ENCODE assay signal across 22 cellular contexts in genomic region chrX:42195506-42195905, GRCh38.
DNase-seq lines count a peak whose midpoint lies in the region; ATAC-seq and TF ChIP-seq lines count a peak whose summit lies in the region.
"Had no signal": no experiment of that assay in that cellular context is flagged by ENCODE, and none has a peak within 500 bp of the region (broad histone marks: within the 10 kb centered on the region; RNA-seq: fewer than 3 reads in every experiment).

No MANE protein-coding gene starts in this region.

- H2BK15ac ChIP-seq in H9 (ENCODE audit: low read depth, low read length) = no peak overlapping the region

- BruUV-seq in Caco-2 (replicated peaks; lab: Mats Ljungman, UMichigan) = no TSS peak

- no peak overlapping the region for H3K9ac ChIP-seq in H9 (ENCODE audit: extremely low read depth, insufficient read length, low read length)
- H3K9ac ChIP-seq: KMS-11 had no signal

- no peak overlapping the region for H2BK20ac ChIP-seq in H9 (ENCODE audit: low read depth, low read length, poor library complexity, severe bottlenecking)

- no peak overlapping the region for H4K91ac ChIP-seq in H9 (ENCODE audit: insufficient read length, low read depth, low read length)

- H3K36me3 Mint-ChIP-seq in Caco-2 (ENCODE audit: insufficient read depth, unreplicated experiment) (no peaks in the 10 kb centered on the region), H9 (ENCODE audit: insufficient read depth in 1 of 3, low read depth in 3 of 3) (peaks cover 2 to 6% (median 4%) of the 10 kb centered on the region in 3 experiments; a peak in 5 of 7 replicates)
- H3K36me3 Mint-ChIP-seq: CD8-positive, alpha-beta T cell had no signal

- no peak overlapping the region for H2BK120ac ChIP-seq in H9 (ENCODE audit: low read depth, low read length, poor library complexity, severe bottlenecking)

- no peaks in the 10 kb centered on the region for H3K79me1 ChIP-seq in H9 (ENCODE audit: insufficient read depth, low read depth, low read length, poor library complexity, severe bottlenecking)

- H3K36me3 ChIP-seq in Caco-2 (ENCODE audit: control insufficient read depth, insufficient read depth, low read length) (no peaks in the 10 kb centered on the region), uterus (no peaks in the 10 kb centered on the region), lower lobe of right lung (no peaks in the 10 kb centered on the region)
- H3K36me3 ChIP-seq: HAP-1, SJCRH30 had no signal

- H3K27ac Mint-ChIP-seq in Caco-2 (ENCODE audit: unreplicated experiment) (no peak overlapping the region), H9 (no peak overlapping the region)
- H3K27ac Mint-ChIP-seq: CD8-positive, alpha-beta T cell had no signal

- H3K4me3 ChIP-seq in Caco-2 (ENCODE audit: low read depth, low read length) = no peak overlapping the region
- H3K4me3 ChIP-seq in uterus = no peak overlapping the region
- no peak overlapping the region for H3K4me3 ChIP-seq in lower lobe of right lung
- H3K4me3 ChIP-seq: HAP-1, SJCRH30 had no signal

- H3K27me3 ChIP-seq in Caco-2 (replicated peaks; ENCODE audit: control insufficient read depth, insufficient read depth, low read length) = no peaks in the 10 kb centered on the region
- H3K27me3 ChIP-seq in H9 (ENCODE audit: insufficient read depth, low read length) = no peaks in the 10 kb centered on the region
- H3K27me3 ChIP-seq in uterus = no peaks in the 10 kb centered on the region
- H3K27me3 ChIP-seq in lower lobe of right lung (ENCODE audit: low read depth) = no peaks in the 10 kb centered on the region
- H3K27me3 ChIP-seq: SJCRH30 had no signal

- H3K27ac ChIP-seq in H9 (ENCODE audit: insufficient read length, low read depth, low read length) (no peak overlapping the region), uterus (no peak overlapping the region), lower lobe of right lung (no peak overlapping the region)
- H3K27ac ChIP-seq: KMS-11, SJCRH30 had no signal

- no peaks in the 10 kb centered on the region for H3K23me2 ChIP-seq in H9 (ENCODE audit: insufficient read length, low read depth, low read length, poor library complexity, severe bottlenecking)

- H3K4ac ChIP-seq in H9 (ENCODE audit: low read depth, low read length) = no peak overlapping the region

- CTCF ChIA-PET in Caco-2 (lab: Charles Lee) = interaction anchor here (0.7 kb wide), 1 partner anchor 52 kb away, joined by 3 read pairs; no protein-coding TSS in a partner anchor

- no peak overlapping the region for H3K4me3 Mint-ChIP-seq in Caco-2 (ENCODE audit: unreplicated experiment)
- no peak overlapping the region for H3K4me3 Mint-ChIP-seq in H9
- H3K4me3 Mint-ChIP-seq: CD8-positive, alpha-beta T cell had no signal

- no peak overlapping the region for H3K18ac ChIP-seq in H9 (ENCODE audit: insufficient read length, low read depth, low read length)

- no peak overlapping the region for H3K4me2 ChIP-seq in H9 (ENCODE audit: insufficient read depth, insufficient read length, low read length)
- H3K4me2 ChIP-seq: KMS-11 had no signal

- no CpG with 5 or more reads among the region's 1 CpG for WGBS in H9 (ENCODE audit: extremely low coverage, insufficient read length, low lambda C conversion rate)

- H2BK12ac ChIP-seq in H9 (ENCODE audit: insufficient read length, low read depth, low read length) = no peak overlapping the region

- H3K23ac ChIP-seq in H9 (ENCODE audit: insufficient read length, low read depth, low read length) = no peak overlapping the region

- no peak overlapping the region for H4K5ac ChIP-seq in H9 (ENCODE audit: insufficient read length, low read depth, low read length)

- DNase-seq in Caco-2 = peak; percentile 24 to 38
- DNase-seq in H9 = peak; percentile 43
- DNase-seq in ecto neural progenitor cell (ENCODE audit: low spot score) = peak; percentile 49
- DNase-seq in kidney tubule cell (ENCODE audit: low spot score) = peak; percentile 15
- DNase-seq in uterus = no peak
- no peak for DNase-seq in GM19240 (ENCODE audit: insufficient read length, low spot score)
- DNase-seq in lower lobe of right lung = no peak
- DNase-seq: AML-193; C1 segment of cervical spinal cord; Calu3; CD8-positive, alpha-beta T cell; DMS79 treated with DMSO at 0.1 percent for 48 hours; IMR-90; NCI-H1092 treated with DMSO at 0.1 percent for 48 hours; NCI-H1436 treated with DMSO at 0.1 percent for 48 hours; NCI-H2029; NCI-H2171 treated with DMSO at 0.1 percent for 48 hours; NCI-H82; SJCRH30; T-helper 1 cell had no signal

- H3K4me1 Mint-ChIP-seq in Caco-2 (ENCODE audit: low read depth, unreplicated experiment) (peaks cover 11% of the 10 kb centered on the region), H9 (peaks cover 0 to 7% of the 10 kb centered on the region in 2 experiments; a peak in 3 of 4 replicates)

- H2AFZ ChIP-seq in H9 (ENCODE audit: low read length) = no peak overlapping the region

- TF ChIP-seq CTCF in Caco-2 (IDR thresholded peaks at IDR 0.05; ENCODE audit: insufficient read depth in 1 of 2, low read depth in 1 of 2, low read length in 1 of 2, severe bottlenecking in 1 of 2, unreplicated experiment in 1 of 2) (peak in 1 of 2 experiments; percentile 8), H9 (conservative IDR thresholded peaks at IDR 0.05) (peak; percentile 17; the same call in 1 of the 3 replicates), uterus (IDR thresholded peaks at IDR 0.05) (no peak), lower lobe of right lung (IDR thresholded peaks at IDR 0.05) (no peak)

- no peaks in the 10 kb centered on the region for H3K27me3 Mint-ChIP-seq in Caco-2 (ENCODE audit: insufficient read depth, unreplicated experiment)
- H3K27me3 Mint-ChIP-seq in H9 (ENCODE audit: low read depth) = no peaks in the 10 kb centered on the region; the same call in 1 of the 2 replicates

- no peak for TF ChIP-seq POLR2A in uterus (IDR thresholded peaks at IDR 0.05)

- POLR2A ChIA-PET in Caco-2 (lab: Charles Lee) = no interaction called here

- no peak overlapping the region for H3K14ac ChIP-seq in H9 (ENCODE audit: insufficient read depth, low read length)

- H3K9me3 Mint-ChIP-seq in Caco-2 (ENCODE audit: unreplicated experiment) = peaks cover 9% of the 10 kb centered on the region
- peaks cover 51 to 54% of the 10 kb centered on the region in 2 experiments for H3K9me3 Mint-ChIP-seq in H9
- H3K9me3 Mint-ChIP-seq: CD8-positive, alpha-beta T cell had no signal

- intact Hi-C loops in Caco-2 (cut with micrococcal nuclease; ENCODE audit: unreplicated experiment) (no loop called here), uterus (cut with DNase I; ENCODE audit: low total_unique reads) (no loop called here), lower lobe of right lung (cut with DNase I) (no loop called here)

- no peak overlapping the region for H3T11ph ChIP-seq in H9 (ENCODE audit: low read length)

- no peaks in the 10 kb centered on the region for H3K4me1 ChIP-seq in Caco-2
- H3K4me1 ChIP-seq in H9 (ENCODE audit: insufficient read depth, low read length) = no peaks in the 10 kb centered on the region; the same call in 1 of the 2 replicates
- no peaks in the 10 kb centered on the region for H3K4me1 ChIP-seq in uterus
- no peaks in the 10 kb centered on the region for H3K4me1 ChIP-seq in lower lobe of right lung
- H3K4me1 ChIP-seq: HAP-1, SJCRH30 had no signal

- ATAC-seq in lower lobe of right lung = no peak
- ATAC-seq: CD8-positive, alpha-beta T cell had no signal

- no peak overlapping the region for H4K8ac ChIP-seq in H9 (replicated peaks; ENCODE audit: insufficient read length, low read depth, low read length)

- H3K79me2 ChIP-seq in H9 (ENCODE audit: insufficient read depth, low read length) = no peaks in the 10 kb centered on the region

- H3K56ac ChIP-seq in H9 (ENCODE audit: insufficient read length, low read depth, low read length) = no peak overlapping the region

- H3K9me3 ChIP-seq in Caco-2 (no peaks in the 10 kb centered on the region), H9 (ENCODE audit: control insufficient read depth, low read depth, low read length) (no peaks in the 10 kb centered on the region), uterus (no peaks in the 10 kb centered on the region), lower lobe of right lung (no peaks in the 10 kb centered on the region)
- H3K9me3 ChIP-seq: HAP-1, SJCRH30 had no signal

- H2AK5ac ChIP-seq in H9 (ENCODE audit: insufficient read length, low read length) = no peak overlapping the region

- H4K20me1 ChIP-seq in H9 (ENCODE audit: control insufficient read depth, insufficient read depth, insufficient read length) = no peaks in the 10 kb centered on the region

- H2BK5ac ChIP-seq in H9 (ENCODE audit: insufficient read length, low read length) = no peak overlapping the region

Comparison
In these comparisons a context has a peak if more than half of its experiments do, and no peak if none do; other contexts are left out.
1. DNase-seq: peak in Caco-2 (2 of 2), H9 (single experiment), ecto neural progenitor cell (single experiment) and kidney tubule cell (single experiment); none in uterus (0 of 2), GM19240 (single experiment) and lower lobe of right lung (single experiment).